Comparison of ENCODE assay signal across 20 cellular contexts in the genomic region with DNA sequence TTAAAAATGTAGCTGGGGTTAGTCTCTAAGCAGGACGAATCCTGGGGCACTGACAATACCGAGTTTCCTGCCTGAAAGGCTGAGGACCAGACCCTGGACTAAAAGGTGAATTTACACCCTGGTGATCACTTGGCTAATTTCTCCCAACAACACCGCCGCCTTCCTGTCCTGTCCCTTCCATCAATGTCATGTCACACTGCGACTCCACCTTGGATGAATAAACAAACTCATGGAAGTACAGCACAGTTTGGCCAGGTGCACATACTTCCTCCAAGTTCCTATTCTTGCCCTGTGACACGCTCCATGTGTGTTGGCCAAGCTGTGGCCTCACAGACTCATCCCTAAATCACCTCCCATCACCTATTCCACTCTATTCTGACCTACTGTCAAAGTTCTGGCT.
"Had no signal": no experiment of that assay in that cellular context is flagged by ENCODE, and none has a peak within 500 bp of the region (broad histone marks: within the 10 kb centered on the region; RNA-seq: fewer than 3 reads in every experiment).

No MANE protein-coding gene starts in this region.

- H3K79me2 ChIP-seq: parathyroid adenoma had no signal

- H3K4me3 ChIP-seq: esophagus squamous epithelium, gastrocnemius medialis, left ventricle myocardium inferior, upper lobe of right lung had no signal

- H3K9ac ChIP-seq: parathyroid adenoma had no signal

- DNase-seq: activated CD4-positive, CD25-positive, alpha-beta regulatory T cell; activated gamma-delta T cell; activated naive CD4-positive, alpha-beta T cell treated with anti-CD3 and anti-CD28 coated beads, Interleukin-2, amount 50 U/mL, for 16 hours; activated naive CD8-positive, alpha-beta T cell treated with anti-CD3 and anti-CD28 coated beads, Interleukin-2, amount 50 U/mL, for 24 hours; activated T-cell treated with anti-CD3 and anti-CD28 coated beads, Interleukin-2, amount 50 U/mL, for 72 hours; cortex of kidney; endodermal cell; esophagus squamous epithelium; gastrocnemius medialis; hippocampal formation; kidney glomerular epithelial cell; left ventricle myocardium inferior; naive thymus-derived CD8-positive, alpha-beta T cell; right cardiac atrium; stimulated activated CD4-positive, alpha-beta T cell treated with anti-CD3 and anti-CD28 coated beads, Interleukin-4, amount 100 ng/mL, for 24 hours; stimulated activated naive CD8-positive, alpha-beta T cell treated with anti-CD3 and anti-CD28 coated beads, Interleukin-15, Interleukin-2, amounts not matched to agents 100 U/mL and 50 U/mL, for 24 hours; T-cell; upper lobe of right lung had no signal

- H3K36me3 ChIP-seq: esophagus squamous epithelium, gastrocnemius medialis, left ventricle myocardium inferior, neutrophil, upper lobe of right lung had no signal

- H3K9me3 ChIP-seq: esophagus squamous epithelium, gastrocnemius medialis, left ventricle myocardium inferior, neutrophil, upper lobe of right lung had no signal

- H2AFZ ChIP-seq: parathyroid adenoma had no signal

- H3K27ac ChIP-seq: esophagus squamous epithelium, left ventricle myocardium inferior, neutrophil, parathyroid adenoma, upper lobe of right lung had no signal

- H3K27me3 ChIP-seq: esophagus squamous epithelium, gastrocnemius medialis, neutrophil, upper lobe of right lung had no signal
